1 cellular context compared by ENCODE assay signal in the genomic region with DNA sequence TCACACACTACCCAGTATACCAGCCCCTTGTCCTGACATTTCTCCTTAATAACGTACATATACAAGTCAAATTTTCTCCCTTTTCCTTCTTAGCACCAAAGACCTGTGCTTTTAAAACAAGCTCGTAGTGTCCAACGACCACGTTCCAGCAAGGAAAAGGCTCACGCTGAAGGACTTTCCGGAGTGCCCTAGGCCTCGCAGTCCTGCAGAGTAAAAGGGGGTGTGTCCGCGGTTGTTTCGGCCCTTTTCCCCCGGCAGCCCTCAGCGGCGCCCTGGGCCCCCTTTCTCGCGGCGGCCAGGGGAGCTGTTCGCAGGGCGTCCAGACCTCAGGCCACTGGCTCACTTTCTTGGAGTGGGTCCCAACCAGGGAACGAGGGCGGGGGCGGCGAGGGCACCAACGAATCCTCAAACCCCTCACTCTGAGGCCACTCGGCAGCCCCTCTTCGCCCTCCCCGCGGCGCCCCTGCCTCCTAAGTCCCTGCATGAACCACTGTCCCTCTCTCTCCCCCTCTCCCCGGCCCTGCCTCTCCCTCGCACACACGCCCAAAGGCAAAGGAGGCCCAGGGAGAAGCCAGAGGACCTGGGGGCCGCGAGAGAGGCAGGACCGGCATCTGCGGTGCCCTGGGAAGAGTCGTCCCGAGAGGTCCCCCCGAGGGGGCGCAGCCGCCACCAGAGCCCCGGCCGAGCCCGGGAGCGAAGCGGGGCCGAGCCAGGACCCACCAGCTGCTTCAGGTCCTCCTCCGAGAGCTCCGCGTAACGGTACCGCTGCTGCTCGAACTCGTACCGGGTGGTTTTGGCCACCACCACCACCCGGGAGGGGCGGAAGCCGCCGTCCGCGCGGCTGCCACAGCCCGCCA.
TF ChIP-seq lines count a peak whose summit lies in the region.

No MANE protein-coding gene starts in this region.

TF ChIP-seq in HepG2, 621 proteins besides CTCF, POLR2A, EP300 and RAD21 (continued from another document):
- TF ChIP-seq, protein P1, sequence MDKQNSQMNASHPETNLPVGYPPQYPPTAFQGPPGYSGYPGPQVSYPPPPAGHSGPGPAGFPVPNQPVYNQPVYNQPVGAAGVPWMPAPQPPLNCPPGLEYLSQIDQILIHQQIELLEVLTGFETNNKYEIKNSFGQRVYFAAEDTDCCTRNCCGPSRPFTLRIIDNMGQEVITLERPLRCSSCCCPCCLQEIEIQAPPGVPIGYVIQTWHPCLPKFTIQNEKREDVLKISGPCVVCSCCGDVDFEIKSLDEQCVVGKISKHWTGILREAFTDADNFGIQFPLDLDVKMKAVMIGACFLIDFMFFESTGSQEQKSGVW (CRISPR knock-in tag; IDR thresholded peaks at IDR 0.05; ENCODE audit: borderline replicate concordance), result no peak
- TF ChIP-seq, protein P2, sequence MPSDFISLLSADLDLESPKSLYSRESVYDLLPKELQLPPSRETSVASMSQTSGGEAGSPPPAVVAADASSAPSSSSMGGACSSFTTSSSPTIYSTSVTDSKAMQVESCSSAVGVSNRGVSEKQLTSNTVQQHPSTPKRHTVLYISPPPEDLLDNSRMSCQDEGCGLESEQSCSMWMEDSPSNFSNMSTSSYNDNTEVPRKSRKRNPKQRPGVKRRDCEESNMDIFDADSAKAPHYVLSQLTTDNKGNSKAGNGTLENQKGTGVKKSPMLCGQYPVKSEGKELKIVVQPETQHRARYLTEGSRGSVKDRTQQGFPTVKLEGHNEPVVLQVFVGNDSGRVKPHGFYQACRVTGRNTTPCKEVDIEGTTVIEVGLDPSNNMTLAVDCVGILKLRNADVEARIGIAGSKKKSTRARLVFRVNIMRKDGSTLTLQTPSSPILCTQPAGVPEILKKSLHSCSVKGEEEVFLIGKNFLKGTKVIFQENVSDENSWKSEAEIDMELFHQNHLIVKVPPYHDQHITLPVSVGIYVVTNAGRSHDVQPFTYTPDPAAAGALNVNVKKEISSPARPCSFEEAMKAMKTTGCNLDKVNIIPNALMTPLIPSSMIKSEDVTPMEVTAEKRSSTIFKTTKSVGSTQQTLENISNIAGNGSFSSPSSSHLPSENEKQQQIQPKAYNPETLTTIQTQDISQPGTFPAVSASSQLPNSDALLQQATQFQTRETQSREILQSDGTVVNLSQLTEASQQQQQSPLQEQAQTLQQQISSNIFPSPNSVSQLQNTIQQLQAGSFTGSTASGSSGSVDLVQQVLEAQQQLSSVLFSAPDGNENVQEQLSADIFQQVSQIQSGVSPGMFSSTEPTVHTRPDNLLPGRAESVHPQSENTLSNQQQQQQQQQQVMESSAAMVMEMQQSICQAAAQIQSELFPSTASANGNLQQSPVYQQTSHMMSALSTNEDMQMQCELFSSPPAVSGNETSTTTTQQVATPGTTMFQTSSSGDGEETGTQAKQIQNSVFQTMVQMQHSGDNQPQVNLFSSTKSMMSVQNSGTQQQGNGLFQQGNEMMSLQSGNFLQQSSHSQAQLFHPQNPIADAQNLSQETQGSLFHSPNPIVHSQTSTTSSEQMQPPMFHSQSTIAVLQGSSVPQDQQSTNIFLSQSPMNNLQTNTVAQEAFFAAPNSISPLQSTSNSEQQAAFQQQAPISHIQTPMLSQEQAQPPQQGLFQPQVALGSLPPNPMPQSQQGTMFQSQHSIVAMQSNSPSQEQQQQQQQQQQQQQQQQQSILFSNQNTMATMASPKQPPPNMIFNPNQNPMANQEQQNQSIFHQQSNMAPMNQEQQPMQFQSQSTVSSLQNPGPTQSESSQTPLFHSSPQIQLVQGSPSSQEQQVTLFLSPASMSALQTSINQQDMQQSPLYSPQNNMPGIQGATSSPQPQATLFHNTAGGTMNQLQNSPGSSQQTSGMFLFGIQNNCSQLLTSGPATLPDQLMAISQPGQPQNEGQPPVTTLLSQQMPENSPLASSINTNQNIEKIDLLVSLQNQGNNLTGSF (CRISPR knock-in tag; IDR thresholded peaks at IDR 0.05), result peak; percentile 42; the same call in 1 of the 2 replicates
- TF ChIP-seq ZSCAN31 (CRISPR knock-in tag; IDR thresholded peaks at IDR 0.05; ENCODE audit: low read depth) (0 out of 2 replicates have a peak, but pooled peaks have one; percentile 15), CAMTA2 (CRISPR knock-in tag; IDR thresholded peaks at IDR 0.05; ENCODE audit: borderline replicate concordance) (peak; percentile 28; the same call in 1 of the 2 replicates), ASH2L (IDR thresholded peaks at IDR 0.05; ENCODE audit: insufficient read length, low read depth, low read length) (peak; percentile 59), ZNF775 (CRISPR knock-in tag; IDR thresholded peaks at IDR 0.05; ENCODE audit: borderline replicate concordance) (no peak)
- TF ChIP-seq, protein P3, sequence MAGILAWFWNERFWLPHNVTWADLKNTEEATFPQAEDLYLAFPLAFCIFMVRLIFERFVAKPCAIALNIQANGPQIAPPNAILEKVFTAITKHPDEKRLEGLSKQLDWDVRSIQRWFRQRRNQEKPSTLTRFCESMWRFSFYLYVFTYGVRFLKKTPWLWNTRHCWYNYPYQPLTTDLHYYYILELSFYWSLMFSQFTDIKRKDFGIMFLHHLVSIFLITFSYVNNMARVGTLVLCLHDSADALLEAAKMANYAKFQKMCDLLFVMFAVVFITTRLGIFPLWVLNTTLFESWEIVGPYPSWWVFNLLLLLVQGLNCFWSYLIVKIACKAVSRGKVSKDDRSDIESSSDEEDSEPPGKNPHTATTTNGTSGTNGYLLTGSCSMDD (CRISPR knock-in tag; IDR thresholded peaks at IDR 0.05), result no peak
TF ChIP-seq in HepG2: peak in this region for 113.
